Comparison of ENCODE assay signal across 22 cellular contexts in the genomic region with DNA sequence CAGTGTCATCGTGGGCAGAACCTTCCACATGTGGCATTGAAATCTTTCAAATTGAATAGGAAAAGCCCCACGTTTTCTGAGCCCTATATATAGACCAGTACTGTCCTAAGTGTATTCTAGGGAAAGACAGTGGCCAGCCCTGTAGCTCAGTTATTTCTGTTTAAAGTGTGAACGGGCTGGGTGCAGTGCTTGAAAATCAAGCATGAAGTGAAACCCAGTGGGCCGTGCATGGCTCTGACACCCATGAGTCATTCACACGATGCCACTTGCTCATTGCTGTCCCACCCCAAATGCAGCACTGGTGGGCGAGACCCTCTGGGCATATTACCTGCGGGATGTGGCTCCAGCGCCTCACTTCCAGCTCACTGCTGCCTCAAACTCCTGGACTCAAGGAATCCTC. TPM values are rescaled to one million over a fixed set of nuclear protein-coding genes. Genes with fewer than 3 reads are reported as not detected.
"Had no signal": no experiment of that assay in that cellular context is flagged by ENCODE, and none has a peak within 500 bp of the region (broad histone marks: within the 10 kb centered on the region; RNA-seq: fewer than 3 reads in every experiment).

No MANE protein-coding gene starts in this region.

- H3K9me3 Mint-ChIP-seq: activated naive CD8-positive, alpha-beta T cell treated with anti-CD3 and anti-CD28 coated beads, Interleukin-2, amount 10 ng/mL, durations not matched to agents 7 days and 5 days; activated T-helper 17 cell treated with anti-CD3 and anti-CD28 coated beads, Interleukin-2, amount 50 U/mL, for 72 hours; central memory CD8-positive, alpha-beta T cell; nephron progenitor cell had no signal

- H3K27ac ChIP-seq: brain microvascular endothelial cell, coronary artery, left lung, right atrium auricular region, stomach, testis, upper lobe of right lung had no signal

- H3K4me3 Mint-ChIP-seq: activated naive CD8-positive, alpha-beta T cell treated with anti-CD3 and anti-CD28 coated beads, Interleukin-2, amount 10 ng/mL, durations not matched to agents 7 days and 5 days; activated T-helper 17 cell treated with anti-CD3 and anti-CD28 coated beads, Interleukin-2, amount 50 U/mL, for 72 hours; central memory CD8-positive, alpha-beta T cell; nephron progenitor cell had no signal

- H3K27me3 Mint-ChIP-seq: activated naive CD8-positive, alpha-beta T cell treated with anti-CD3 and anti-CD28 coated beads, Interleukin-2, amount 10 ng/mL, durations not matched to agents 7 days and 5 days; activated T-helper 17 cell treated with anti-CD3 and anti-CD28 coated beads, Interleukin-2, amount 50 U/mL, for 72 hours; central memory CD8-positive, alpha-beta T cell had no signal

- H3K4me3 ChIP-seq: coronary artery, left lung, right atrium auricular region, stomach, testis, upper lobe of right lung had no signal

- H3K4me1 ChIP-seq: left lung, right atrium auricular region, stomach, upper lobe of right lung had no signal

- H3K9me3 ChIP-seq: left lung, right atrium auricular region, stomach, testis, upper lobe of right lung had no signal

- ATAC-seq: activated CD4-positive, CD25-positive, alpha-beta regulatory T cell treated with anti-CD3 and anti-CD28 coated beads, Interleukin-2, amount 50 U/mL, for 24 hours; left lung; upper lobe of right lung had no signal

- H3K36me3 Mint-ChIP-seq: activated naive CD8-positive, alpha-beta T cell treated with anti-CD3 and anti-CD28 coated beads, Interleukin-2, amount 10 ng/mL, durations not matched to agents 7 days and 5 days had no signal

- H3K36me3 ChIP-seq: brain microvascular endothelial cell, left lung, right atrium auricular region, stomach, upper lobe of right lung had no signal

- DNase-seq: activated naive CD4-positive, alpha-beta T cell; activated naive CD8-positive, alpha-beta T cell treated with anti-CD3 and anti-CD28 coated beads, Interleukin-2, amount 10 ng/mL, durations not matched to agents 7 days and 5 days; brain microvascular endothelial cell; kidney; left lung; midbrain; nephron progenitor cell; nucleus accumbens; stimulated activated CD4-positive, alpha-beta T cell treated with anti-CD3 and anti-CD28 coated beads, Interleukin-2, amount 100 ng/mL, for 24 hours; stomach; T1000; testis; upper lobe of right lung had no signal

- H3K27ac Mint-ChIP-seq: activated naive CD8-positive, alpha-beta T cell treated with anti-CD3 and anti-CD28 coated beads, Interleukin-2, amount 10 ng/mL, durations not matched to agents 7 days and 5 days; activated T-helper 17 cell treated with anti-CD3 and anti-CD28 coated beads, Interleukin-2, amount 50 U/mL, for 72 hours; nephron progenitor cell had no signal

- FAIRE-seq: endometrium, frontal cortex, kidney had no signal

- H3K4me1 Mint-ChIP-seq: activated naive CD8-positive, alpha-beta T cell treated with anti-CD3 and anti-CD28 coated beads, Interleukin-2, amount 10 ng/mL, durations not matched to agents 7 days and 5 days; activated T-helper 17 cell treated with anti-CD3 and anti-CD28 coated beads, Interleukin-2, amount 50 U/mL, for 72 hours; central memory CD8-positive, alpha-beta T cell had no signal

- H3K27me3 ChIP-seq: brain microvascular endothelial cell, left lung, right atrium auricular region, testis, upper lobe of right lung had no signal

RNA-seq across cellular contexts. Expression of a gene that starts 29.8 kb away (rescaled TPM):
- total RNA-seq: skeletal muscle tissue; T-helper 1 cell treated with Interleukin-12 subunit alpha and Interleukin-12 subunit beta and Interleukin-4 antibody, amounts not matched to agents 30 ng/mL and 1 ng/mL, for 36 hours had no signal
